In the genomic region with DNA sequence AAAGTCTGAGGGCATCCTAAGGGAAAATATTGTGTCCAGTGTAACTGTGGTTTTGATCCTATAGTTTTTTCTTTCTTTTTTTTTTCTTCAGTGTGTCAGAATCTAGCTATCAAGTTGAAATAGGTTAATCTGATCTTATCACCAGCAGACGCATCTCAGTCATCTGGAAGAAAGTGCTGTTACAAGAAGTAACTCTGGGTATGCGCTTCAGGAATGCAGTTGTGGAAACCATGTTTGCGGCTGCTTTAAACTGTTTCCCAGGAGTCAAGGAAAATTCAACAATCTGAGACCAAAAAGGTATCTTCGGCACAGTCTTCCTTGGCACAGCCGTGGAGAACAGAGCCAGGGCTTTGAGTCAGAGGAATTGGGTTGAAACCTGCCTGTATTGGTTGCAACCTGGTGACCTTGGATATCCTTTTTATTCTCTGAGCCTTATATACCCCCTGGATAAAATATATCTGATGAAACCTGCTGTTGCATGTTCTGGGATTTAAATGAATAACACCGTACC, we compare ENCODE assay signal across 16 cellular contexts.
"Had no signal": no experiment of that assay in that cellular context is flagged by ENCODE, and none has a peak within 500 bp of the region (broad histone marks: within the 10 kb centered on the region; RNA-seq: fewer than 3 reads in every experiment).

No MANE protein-coding gene starts in this region.

- H3K4me3 ChIP-seq: dorsolateral prefrontal cortex, hepatocyte, right atrium auricular region, sigmoid colon, skin epidermis, thoracic aorta had no signal

- H2AFZ ChIP-seq: hepatocyte had no signal

- H3K27me3 ChIP-seq: dorsolateral prefrontal cortex, esophagus squamous epithelium, hepatocyte, right atrium auricular region, sigmoid colon had no signal

- ATAC-seq: natural killer cell; stimulated activated naive B cell treated with anti-CD40 and anti-IgM and Interleukin-4, amounts not matched to agents 10 μg/mL and 1 μg/mL and 100 μg/mL, for 72 hours; stimulated activated naive CD8-positive, alpha-beta T cell treated with anti-CD3 and anti-CD28 coated beads, Interleukin-15, amount 100 ng/mL, for 72 hours had no signal

- DNase-seq: cortex of kidney; dorsolateral prefrontal cortex; effector CD8-positive, alpha-beta T cell; esophagus squamous epithelium; foreskin fibroblast; kidney glomerular epithelial cell; natural killer cell; sigmoid colon; stimulated activated CD4-positive, alpha-beta T cell treated with anti-CD3 and anti-CD28 coated beads, Interleukin-2, amount 100 ng/mL, for 24 hours; stimulated activated CD4-positive, alpha-beta T cell treated with anti-CD3 and anti-CD28 coated beads, Interleukin-4, amount 100 ng/mL, for 4 hours; stimulated activated naive B cell treated with anti-CD40 and anti-IgM and Interleukin-4, amounts not matched to agents 10 μg/mL and 1 μg/mL and 100 μg/mL, for 72 hours; stimulated activated naive CD8-positive, alpha-beta T cell treated with anti-CD3 and anti-CD28 coated beads, Interleukin-15, amount 100 ng/mL, for 72 hours had no signal

- H3K9me3 ChIP-seq: esophagus squamous epithelium, right atrium auricular region, sigmoid colon, thoracic aorta had no signal

- H3K79me2 ChIP-seq: hepatocyte had no signal

- H3K36me3 ChIP-seq: esophagus squamous epithelium, right atrium auricular region, sigmoid colon, thoracic aorta had no signal

- H3K4me1 ChIP-seq: sigmoid colon had no signal

- H3K27ac ChIP-seq: dorsolateral prefrontal cortex, hepatocyte, right atrium auricular region, sigmoid colon, thoracic aorta had no signal

- H3K4me2 ChIP-seq: hepatocyte had no signal
